Comparison of ENCODE assay signal across 11 cellular contexts in the genomic region with DNA sequence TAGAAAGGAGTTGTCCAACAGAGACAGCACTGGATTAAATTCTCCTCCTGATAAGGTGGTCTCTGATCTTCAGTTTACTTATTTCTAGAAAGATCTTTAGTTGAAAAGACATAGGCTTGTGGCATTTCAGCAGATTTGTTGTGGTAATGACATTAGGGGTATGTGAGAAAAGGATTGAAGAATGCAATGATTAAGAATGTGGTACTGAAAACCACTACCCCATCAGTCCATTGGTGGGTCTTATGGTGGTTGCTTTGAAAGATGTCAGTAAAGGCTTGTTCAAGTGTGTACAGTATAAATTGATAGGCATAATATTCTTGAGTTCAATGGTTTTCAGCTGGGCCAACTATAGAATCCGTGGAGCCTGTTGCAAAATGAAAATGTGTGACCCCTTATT. TPM values are rescaled to one million over a fixed set of nuclear protein-coding genes. Genes with fewer than 3 reads are reported as not detected.
DNase-seq lines count a peak whose midpoint lies in the region; ATAC-seq and TF ChIP-seq lines count a peak whose summit lies in the region.
"Had no signal": no experiment of that assay in that cellular context is flagged by ENCODE, and none has a peak within 500 bp of the region (broad histone marks: within the 10 kb centered on the region; RNA-seq: fewer than 3 reads in every experiment).

No MANE protein-coding gene starts in this region.

- no peaks in the 10 kb centered on the region for H3K9me3 ChIP-seq in left ventricle myocardium inferior (replicated peaks)
- H3K9me3 ChIP-seq in right cardiac atrium (ENCODE audit: control insufficient read depth, low read length) = no peaks in the 10 kb centered on the region
- H3K9me3 ChIP-seq in upper lobe of right lung = no peaks in the 10 kb centered on the region
- H3K9me3 ChIP-seq: BE2C had no signal

- peak overlapping the region; percentile 29 for H3K4me3 Mint-ChIP-seq in activated naive CD8-positive, alpha-beta T cell treated with anti-CD3 and anti-CD28 coated beads for 36 hours

- ATAC-seq in right cardiac atrium (no peak), HG02981 (IDR thresholded peaks at IDR 0.05; ENCODE audit: unreplicated experiment) (peak; percentile 36), upper lobe of right lung (no peak), GM21717 (IDR thresholded peaks at IDR 0.05; ENCODE audit: unreplicated experiment) (no peak)

- peaks cover 9% of the 10 kb centered on the region for H3K36me3 ChIP-seq in left ventricle myocardium inferior
- no peaks in the 10 kb centered on the region for H3K36me3 ChIP-seq in upper lobe of right lung
- H3K36me3 ChIP-seq: BE2C had no signal

- H3K27ac ChIP-seq in left ventricle myocardium inferior (replicated peaks) = peak overlapping the region; percentile 96
- no peak overlapping the region for H3K27ac ChIP-seq in right cardiac atrium (ENCODE audit: low read length)
- no peak overlapping the region for H3K27ac ChIP-seq in upper lobe of right lung

- no peak for DNase-seq in left ventricle myocardium inferior
- no peak for DNase-seq in right cardiac atrium
- DNase-seq in activated naive CD8-positive, alpha-beta T cell treated with anti-CD3 and anti-CD28 coated beads for 36 hours = no peak
- DNase-seq in stimulated activated naive CD4-positive, alpha-beta T cell treated with Interleukin-2 at 50 U/mL for 16 hours (lab: John Stamatoyannopoulos, UW) = no peak
- DNase-seq in upper lobe of right lung = no peak
- DNase-seq in effector CD4-positive, alpha-beta T cell = no peak
- DNase-seq: activated gamma-delta T cell treated with Interleukin-2 at 50 U/mL for 16 hours, BE2C, NCI-H526 treated with DMSO at 0.1 percent for 48 hours had no signal

- TF ChIP-seq CTCF in left ventricle myocardium inferior (IDR thresholded peaks at IDR 0.05; ENCODE audit: borderline replicate concordance) (no peak), upper lobe of right lung (IDR thresholded peaks at IDR 0.05) (no peak)

- H3K4me1 Mint-ChIP-seq in activated naive CD8-positive, alpha-beta T cell treated with anti-CD3 and anti-CD28 coated beads for 36 hours = peaks cover 44% of the 10 kb centered on the region

- H3K4me3 ChIP-seq in left ventricle myocardium inferior = no peak overlapping the region
- no peak overlapping the region for H3K4me3 ChIP-seq in right cardiac atrium (ENCODE audit: low read length)
- no peak overlapping the region for H3K4me3 ChIP-seq in upper lobe of right lung

- H3K27me3 ChIP-seq in left ventricle myocardium inferior (ENCODE audit: low read depth) (no peaks in the 10 kb centered on the region), right cardiac atrium (ENCODE audit: control insufficient read depth, insufficient read depth) (no peaks in the 10 kb centered on the region), upper lobe of right lung (no peaks in the 10 kb centered on the region)
- H3K27me3 ChIP-seq: BE2C had no signal

- H3K9me3 Mint-ChIP-seq in activated naive CD8-positive, alpha-beta T cell treated with anti-CD3 and anti-CD28 coated beads for 36 hours = peaks cover 2% of the 10 kb centered on the region

- 83% methylated on average over 1 of the region's 1 CpG for WGBS in right cardiac atrium

- peak overlapping the region; percentile 61 for H3K27ac Mint-ChIP-seq in activated naive CD8-positive, alpha-beta T cell treated with anti-CD3 and anti-CD28 coated beads for 36 hours

- H3K27me3 Mint-ChIP-seq in activated naive CD8-positive, alpha-beta T cell treated with anti-CD3 and anti-CD28 coated beads for 36 hours = no peaks in the 10 kb centered on the region

- intact Hi-C loops in left ventricle myocardium inferior (cut with micrococcal nuclease) (no loop called here), right cardiac atrium (cut with DNase I) (no loop called here), upper lobe of right lung (cut with DNase I) (no loop called here)

- H3K4me1 ChIP-seq in left ventricle myocardium inferior (peaks cover 98% of the 10 kb centered on the region), right cardiac atrium (ENCODE audit: control insufficient read depth, insufficient read depth, low read length) (peaks cover 14% of the 10 kb centered on the region), upper lobe of right lung (peaks cover 22% of the 10 kb centered on the region)

- peaks cover 5% of the 10 kb centered on the region for H3K36me3 Mint-ChIP-seq in activated naive CD8-positive, alpha-beta T cell treated with anti-CD3 and anti-CD28 coated beads for 36 hours

RNA-seq across cellular contexts. Expression of a gene that starts 10.8 kb away (rescaled TPM):
- 258 TPM for total RNA-seq in left ventricle myocardium inferior
- 100 to 1,000 TPM in 2 of 4 donors, 10 to 100 TPM in 2; 72.4 to 176 (median 94.8) TPM for total RNA-seq in right cardiac atrium
- polyA plus RNA-seq in right cardiac atrium = 26.4 TPM
- 10 to 100 TPM; 22.2 to 22.5 TPM for total RNA-seq in activated naive CD8-positive, alpha-beta T cell treated with anti-CD3 and anti-CD28 coated beads for 36 hours
- 136 TPM for total RNA-seq in upper lobe of right lung
